2 cellular contexts compared by ENCODE assay signal in genomic region chr19:2701361-2702169, GRCh38.
TF ChIP-seq lines count a peak whose summit lies in the region.

No MANE protein-coding gene starts in this region.

TF ChIP-seq in SK-N-SH, 30 proteins besides CTCF, POLR2A, EP300 and RAD21 (continued from another document):
- TF ChIP-seq, protein P1, sequence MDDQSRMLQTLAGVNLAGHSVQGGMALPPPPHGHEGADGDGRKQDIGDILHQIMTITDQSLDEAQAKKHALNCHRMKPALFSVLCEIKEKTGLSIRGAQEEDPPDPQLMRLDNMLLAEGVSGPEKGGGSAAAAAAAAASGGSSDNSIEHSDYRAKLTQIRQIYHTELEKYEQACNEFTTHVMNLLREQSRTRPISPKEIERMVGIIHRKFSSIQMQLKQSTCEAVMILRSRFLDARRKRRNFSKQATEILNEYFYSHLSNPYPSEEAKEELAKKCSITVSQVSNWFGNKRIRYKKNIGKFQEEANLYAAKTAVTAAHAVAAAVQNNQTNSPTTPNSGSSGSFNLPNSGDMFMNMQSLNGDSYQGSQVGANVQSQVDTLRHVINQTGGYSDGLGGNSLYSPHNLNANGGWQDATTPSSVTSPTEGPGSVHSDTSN (IDR thresholded peaks at IDR 0.05): no peak
- no peak for TF ChIP-seq GABPA (IDR thresholded peaks at IDR 0.05; ENCODE audit: low read depth)
- TF ChIP-seq GATA2 (CRISPR knock-in tag; IDR thresholded peaks at IDR 0.05): no peak
- no peak for TF ChIP-seq NFIC (IDR thresholded peaks at IDR 0.05; ENCODE audit: borderline replicate concordance)
- no peak for TF ChIP-seq FOXM1 (IDR thresholded peaks at IDR 0.05; ENCODE audit: low read depth)
- TF ChIP-seq, protein P2, sequence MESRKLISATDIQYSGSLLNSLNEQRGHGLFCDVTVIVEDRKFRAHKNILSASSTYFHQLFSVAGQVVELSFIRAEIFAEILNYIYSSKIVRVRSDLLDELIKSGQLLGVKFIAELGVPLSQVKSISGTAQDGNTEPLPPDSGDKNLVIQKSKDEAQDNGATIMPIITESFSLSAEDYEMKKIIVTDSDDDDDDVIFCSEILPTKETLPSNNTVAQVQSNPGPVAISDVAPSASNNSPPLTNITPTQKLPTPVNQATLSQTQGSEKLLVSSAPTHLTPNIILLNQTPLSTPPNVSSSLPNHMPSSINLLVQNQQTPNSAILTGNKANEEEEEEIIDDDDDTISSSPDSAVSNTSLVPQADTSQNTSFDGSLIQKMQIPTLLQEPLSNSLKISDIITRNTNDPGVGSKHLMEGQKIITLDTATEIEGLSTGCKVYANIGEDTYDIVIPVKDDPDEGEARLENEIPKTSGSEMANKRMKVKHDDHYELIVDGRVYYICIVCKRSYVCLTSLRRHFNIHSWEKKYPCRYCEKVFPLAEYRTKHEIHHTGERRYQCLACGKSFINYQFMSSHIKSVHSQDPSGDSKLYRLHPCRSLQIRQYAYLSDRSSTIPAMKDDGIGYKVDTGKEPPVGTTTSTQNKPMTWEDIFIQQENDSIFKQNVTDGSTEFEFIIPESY (IDR thresholded peaks at IDR 0.05; ENCODE audit: borderline replicate concordance, low read depth): no peak
- no peak for TF ChIP-seq FOXJ3 (CRISPR knock-in tag; IDR thresholded peaks at IDR 0.05)
- no peak for TF ChIP-seq ELF1 (IDR thresholded peaks at IDR 0.05)
- no peak for TF ChIP-seq TAF1 (IDR thresholded peaks at IDR 0.05; ENCODE audit: borderline replicate concordance, low read depth, low read length)

TF ChIP-seq in SK-N-SH treated with all-trans-retinoic acid at 6 μM for 48 hours, 23 proteins besides CTCF, POLR2A, EP300 and RAD21 (continued from another document):
- no peak for TF ChIP-seq CSRNP3 (CRISPR knock-in tag; IDR thresholded peaks at IDR 0.05)
- no peak for TF ChIP-seq PPARA (CRISPR knock-in tag; IDR thresholded peaks at IDR 0.05; ENCODE audit: borderline replicate concordance)
- TF ChIP-seq, protein P3, sequence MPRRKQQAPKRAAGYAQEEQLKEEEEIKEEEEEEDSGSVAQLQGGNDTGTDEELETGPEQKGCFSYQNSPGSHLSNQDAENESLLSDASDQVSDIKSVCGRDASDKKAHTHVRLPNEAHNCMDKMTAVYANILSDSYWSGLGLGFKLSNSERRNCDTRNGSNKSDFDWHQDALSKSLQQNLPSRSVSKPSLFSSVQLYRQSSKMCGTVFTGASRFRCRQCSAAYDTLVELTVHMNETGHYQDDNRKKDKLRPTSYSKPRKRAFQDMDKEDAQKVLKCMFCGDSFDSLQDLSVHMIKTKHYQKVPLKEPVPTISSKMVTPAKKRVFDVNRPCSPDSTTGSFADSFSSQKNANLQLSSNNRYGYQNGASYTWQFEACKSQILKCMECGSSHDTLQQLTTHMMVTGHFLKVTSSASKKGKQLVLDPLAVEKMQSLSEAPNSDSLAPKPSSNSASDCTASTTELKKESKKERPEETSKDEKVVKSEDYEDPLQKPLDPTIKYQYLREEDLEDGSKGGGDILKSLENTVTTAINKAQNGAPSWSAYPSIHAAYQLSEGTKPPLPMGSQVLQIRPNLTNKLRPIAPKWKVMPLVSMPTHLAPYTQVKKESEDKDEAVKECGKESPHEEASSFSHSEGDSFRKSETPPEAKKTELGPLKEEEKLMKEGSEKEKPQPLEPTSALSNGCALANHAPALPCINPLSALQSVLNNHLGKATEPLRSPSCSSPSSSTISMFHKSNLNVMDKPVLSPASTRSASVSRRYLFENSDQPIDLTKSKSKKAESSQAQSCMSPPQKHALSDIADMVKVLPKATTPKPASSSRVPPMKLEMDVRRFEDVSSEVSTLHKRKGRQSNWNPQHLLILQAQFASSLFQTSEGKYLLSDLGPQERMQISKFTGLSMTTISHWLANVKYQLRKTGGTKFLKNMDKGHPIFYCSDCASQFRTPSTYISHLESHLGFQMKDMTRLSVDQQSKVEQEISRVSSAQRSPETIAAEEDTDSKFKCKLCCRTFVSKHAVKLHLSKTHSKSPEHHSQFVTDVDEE (CRISPR knock-in tag; IDR thresholded peaks at IDR 0.05): no peak
- TF ChIP-seq, protein P4, sequence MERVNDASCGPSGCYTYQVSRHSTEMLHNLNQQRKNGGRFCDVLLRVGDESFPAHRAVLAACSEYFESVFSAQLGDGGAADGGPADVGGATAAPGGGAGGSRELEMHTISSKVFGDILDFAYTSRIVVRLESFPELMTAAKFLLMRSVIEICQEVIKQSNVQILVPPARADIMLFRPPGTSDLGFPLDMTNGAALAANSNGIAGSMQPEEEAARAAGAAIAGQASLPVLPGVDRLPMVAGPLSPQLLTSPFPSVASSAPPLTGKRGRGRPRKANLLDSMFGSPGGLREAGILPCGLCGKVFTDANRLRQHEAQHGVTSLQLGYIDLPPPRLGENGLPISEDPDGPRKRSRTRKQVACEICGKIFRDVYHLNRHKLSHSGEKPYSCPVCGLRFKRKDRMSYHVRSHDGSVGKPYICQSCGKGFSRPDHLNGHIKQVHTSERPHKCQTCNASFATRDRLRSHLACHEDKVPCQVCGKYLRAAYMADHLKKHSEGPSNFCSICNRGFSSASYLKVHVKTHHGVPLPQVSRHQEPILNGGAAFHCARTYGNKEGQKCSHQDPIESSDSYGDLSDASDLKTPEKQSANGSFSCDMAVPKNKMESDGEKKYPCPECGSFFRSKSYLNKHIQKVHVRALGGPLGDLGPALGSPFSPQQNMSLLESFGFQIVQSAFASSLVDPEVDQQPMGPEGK (CRISPR knock-in tag; IDR thresholded peaks at IDR 0.05; ENCODE audit: borderline replicate concordance): no peak
- no peak for TF ChIP-seq POU6F1 (CRISPR knock-in tag; IDR thresholded peaks at IDR 0.05; ENCODE audit: borderline replicate concordance, low read depth)
- no peak for TF ChIP-seq ZFP3 (CRISPR knock-in tag; IDR thresholded peaks at IDR 0.05)
- TF ChIP-seq ZC3H10 (CRISPR knock-in tag; IDR thresholded peaks at IDR 0.05): no peak
- TF ChIP-seq SNAI2 (CRISPR knock-in tag; IDR thresholded peaks at IDR 0.05): no peak
- TF ChIP-seq ESRRG (CRISPR knock-in tag; IDR thresholded peaks at IDR 0.05): no peak
- TF ChIP-seq ZNF8 (CRISPR knock-in tag; IDR thresholded peaks at IDR 0.05): no peak
- no peak for TF ChIP-seq ARNTL (CRISPR knock-in tag; IDR thresholded peaks at IDR 0.05; ENCODE audit: borderline replicate concordance, low read depth)
